In genomic region chr6:21742238-21742660, GRCh38 we compare ENCODE assay signal across 11 cellular contexts.
DNase-seq lines count a peak whose midpoint lies in the region; ATAC-seq, FAIRE-seq and TF ChIP-seq lines count a peak whose summit lies in the region.
"Had no signal": no experiment of that assay in that cellular context is flagged by ENCODE, and none has a peak within 500 bp of the region (broad histone marks: within the 10 kb centered on the region; RNA-seq: fewer than 3 reads in every experiment).

No MANE protein-coding gene starts in this region.

- no peak overlapping the region for H3K9ac ChIP-seq in GM23248
- peak overlapping the region; percentile 85 for H3K9ac ChIP-seq in endothelial cell of umbilical vein (replicated peaks; ENCODE audit: extremely low read depth, insufficient read depth, low read length)

- DNase-seq in GM23248 (peak; percentile 65), NCI-H69 (lab: John Stamatoyannopoulos, UW) (peak; percentile 93), endothelial cell of umbilical vein (ENCODE audit: low read depth, low spot score) (peak; percentile 89), nephron progenitor cell (no peak), MG63 (no peak)
- DNase-seq in activated CD4-positive, alpha-beta T cell treated with anti-CD3 and anti-CD28 coated beads, Interleukin-2, amount 50 U/mL, for 48 hours, result no peak
- DNase-seq: activated CD4-positive, alpha-beta T cell treated with anti-CD3 and anti-CD28 coated beads for 36 hours; stomach had no signal

- CTCF ChIA-PET in endothelial cell of umbilical vein (lab: Charles Lee), result interaction anchor here (0.5 to 3.2 kb wide), 11 partner anchors 10 to 1178 kb away, joined by 3 to 28 read pairs (median 4); no protein-coding TSS in a partner anchor

- H4K20me1 ChIP-seq in GM23248 (ENCODE audit: insufficient read depth) (no peaks in the 10 kb centered on the region), endothelial cell of umbilical vein (replicated peaks; ENCODE audit: control insufficient read depth, extremely low read depth, insufficient read depth, low read length) (no peaks in the 10 kb centered on the region)

- BruUV-seq in endothelial cell of umbilical vein (replicated peaks; lab: Mats Ljungman, UMichigan), result no TSS peak

- dilution Hi-C loops in endothelial cell of umbilical vein (cut with MboI; ENCODE audit: extremely low pct_ligation_motif_present, low sequenced_read_pairs), result no loop called here

- H2AFZ ChIP-seq in GM23248 (no peak overlapping the region), endothelial cell of umbilical vein (ENCODE audit: low read depth, low read length) (no peak overlapping the region)

- H3K9me2 ChIP-seq in GM23248 (ENCODE audit: insufficient read depth), result no peaks in the 10 kb centered on the region; the same call in 1 of the 2 replicates

- in situ Hi-C loops in GM23248 (cut with MboI), result no loop called here

- H3K9me3 Mint-ChIP-seq in nephron progenitor cell, result peaks cover 4% of the 10 kb centered on the region

- H3K36me3 Mint-ChIP-seq in nephron progenitor cell (ENCODE audit: low read depth), result peaks cover 38% of the 10 kb centered on the region
- H3K36me3 Mint-ChIP-seq: activated naive CD8-positive, alpha-beta T cell had no signal

- H3K9me1 ChIP-seq in endothelial cell of umbilical vein (replicated peaks; ENCODE audit: control insufficient read depth, extremely low read depth, insufficient read depth, low read length), result no peaks in the 10 kb centered on the region

- H3K4me3 ChIP-seq in GM23248 (no peak overlapping the region), endothelial cell of umbilical vein (replicated peaks in 1 of 3; ENCODE audit: insufficient read depth in 1 of 3, low read depth in 1 of 3, low read length in 3 of 3) (peak overlapping the region in 1 of 3 experiments; percentile 53), MG63 (no peak overlapping the region)
- H3K4me3 ChIP-seq: stomach had no signal

- H3K4me2 ChIP-seq in GM23248 (ENCODE audit: unreplicated experiment) (no peak overlapping the region), endothelial cell of umbilical vein (ENCODE audit: insufficient read depth, low read length) (peak overlapping the region; percentile 95)

- peak; percentile 71 for FAIRE-seq in endothelial cell of umbilical vein (lab: Jason Lieb, UNC)

- no peak for TF ChIP-seq POLR2A in endothelial cell of umbilical vein (IDR thresholded peaks at IDR 0.05; ENCODE audit: low read depth, low read length)

- H3K4me1 Mint-ChIP-seq in nephron progenitor cell, result peaks cover 66% of the 10 kb centered on the region
- H3K4me1 Mint-ChIP-seq: activated CD4-positive, alpha-beta T cell treated with anti-CD3 and anti-CD28 coated beads for 36 hours had no signal

- H3K27me3 Mint-ChIP-seq in nephron progenitor cell (ENCODE audit: low read depth, poor library complexity), result no peaks in the 10 kb centered on the region

- no peak for ATAC-seq in HG03108 (IDR thresholded peaks at IDR 0.05; ENCODE audit: unreplicated experiment)
- ATAC-seq in HG02884 (IDR thresholded peaks at IDR 0.05; ENCODE audit: unreplicated experiment), result no peak
- ATAC-seq: activated CD4-positive, alpha-beta T cell treated with anti-CD3 and anti-CD28 coated beads for 36 hours had no signal

- peak overlapping the region; percentile 17 for H3K4me3 Mint-ChIP-seq in nephron progenitor cell
- H3K4me3 Mint-ChIP-seq: activated CD4-positive, alpha-beta T cell treated with anti-CD3 and anti-CD28 coated beads for 36 hours; activated naive CD8-positive, alpha-beta T cell had no signal

- peaks cover 9% of the 10 kb centered on the region for H3K4me1 ChIP-seq in GM23248 (ENCODE audit: insufficient read depth)
- peaks cover 37% of the 10 kb centered on the region for H3K4me1 ChIP-seq in endothelial cell of umbilical vein (ENCODE audit: control insufficient read depth, extremely low read depth, insufficient read depth, low read length)

- no peaks in the 10 kb centered on the region for H3K36me3 ChIP-seq in GM23248 (ENCODE audit: low read depth)
- no peaks in the 10 kb centered on the region for H3K36me3 ChIP-seq in endothelial cell of umbilical vein (ENCODE audit: control insufficient read depth in 2 of 2, extremely low read depth in 1 of 2, insufficient read depth in 2 of 2, low read length in 2 of 2)
- H3K36me3 ChIP-seq in MG63, result no peaks in the 10 kb centered on the region
- H3K36me3 ChIP-seq: stomach had no signal

- H3K79me2 ChIP-seq in GM23248 (ENCODE audit: insufficient read depth), result no peaks in the 10 kb centered on the region
- peaks cover 31% of the 10 kb centered on the region for H3K79me2 ChIP-seq in endothelial cell of umbilical vein (ENCODE audit: control insufficient read depth, insufficient read depth, low read length)

- no peaks in the 10 kb centered on the region for H3K27me3 ChIP-seq in GM23248 (replicated peaks; ENCODE audit: insufficient read depth)
- H3K27me3 ChIP-seq in endothelial cell of umbilical vein (ENCODE audit: control insufficient read depth in 2 of 2, insufficient read depth in 2 of 2, low read length in 2 of 2), result no peaks in the 10 kb centered on the region
- H3K27me3 ChIP-seq in MG63, result no peaks in the 10 kb centered on the region
- H3K27me3 ChIP-seq: stomach had no signal

- TF ChIP-seq CTCF in endothelial cell of umbilical vein (IDR thresholded peaks at IDR 0.05; ENCODE audit: extremely low read depth in 1 of 2, insufficient read depth in 1 of 2, low read depth in 1 of 2, low read length in 2 of 2) (no peak), nephron progenitor cell (IDR thresholded peaks at IDR 0.05) (no peak)

- H3K9me3 ChIP-seq in GM23248 (ENCODE audit: low read depth) (no peaks in the 10 kb centered on the region), endothelial cell of umbilical vein (replicated peaks; ENCODE audit: control insufficient read depth, insufficient read depth, low read length) (no peaks in the 10 kb centered on the region), MG63 (no peaks in the 10 kb centered on the region)
- H3K9me3 ChIP-seq: stomach had no signal

- intact Hi-C loops in endothelial cell of umbilical vein (cut with micrococcal nuclease), result loop anchor here (1.0 to 10.0 kb wide), 6 partner anchors 26 to 1085 kb away; no protein-coding TSS in a partner anchor

- peaks cover 13% of the 10 kb centered on the region for H3F3A ChIP-seq in GM23248 (ENCODE audit: insufficient read depth)

- H3K27ac Mint-ChIP-seq in nephron progenitor cell, result peak overlapping the region; percentile 98
- H3K27ac Mint-ChIP-seq: activated CD4-positive, alpha-beta T cell treated with anti-CD3 and anti-CD28 coated beads for 36 hours; activated naive CD8-positive, alpha-beta T cell had no signal

- H3K27ac ChIP-seq in GM23248 (no peak overlapping the region), endothelial cell of umbilical vein (ENCODE audit: insufficient read depth, low read depth, low read length) (peak overlapping the region; percentile 95)

- POLR2A ChIA-PET in endothelial cell of umbilical vein (lab: Charles Lee), result interaction anchor here (1.1 to 2.9 kb wide), 2 partner anchors 148 to 149 kb away, joined by 5 to 11 read pairs; partner anchors contain the start of gene SOX4

- WGBS in GM23248 (ENCODE audit: low coverage in 1 of 2, low lambda C conversion rate in 2 of 2, missing lambda C conversion rate in 2 of 2), 2 experiments, result 72 to 73% methylated on average over 6 of the region's 6 CpGs

TF ChIP-seq in endothelial cell of umbilical vein, 7 proteins besides CTCF, POLR2A, EP300 and RAD21:
- no peak for TF ChIP-seq MYC (IDR thresholded peaks at IDR 0.05; ENCODE audit: low read depth, low read length)
- peak; percentile 12 for TF ChIP-seq GATA2 (IDR thresholded peaks at IDR 0.05; ENCODE audit: insufficient read depth, insufficient read length, low read depth, low read length)
- peak; percentile 62 for TF ChIP-seq JUN (IDR thresholded peaks at IDR 0.05; ENCODE audit: borderline replicate concordance, insufficient read depth, insufficient read length, low read depth)
- peak; percentile 79 for TF ChIP-seq FOS (IDR thresholded peaks at IDR 0.05; ENCODE audit: borderline replicate concordance, insufficient read depth, low read length)
- TF ChIP-seq MAX (IDR thresholded peaks at IDR 0.05; ENCODE audit: insufficient read depth, insufficient read length), result no peak
- TF ChIP-seq POLR2AphosphoS5 (IDR thresholded peaks at IDR 0.05; ENCODE audit: insufficient read depth, low read depth, low read length), result peak; percentile 54
- TF ChIP-seq EZH2 (IDR thresholded peaks at IDR 0.05; ENCODE audit: borderline replicate concordance, low read depth, low read length, severe bottlenecking), result no peak

Comparison
In these comparisons a context has a peak if more than half of its experiments do, and no peak if none do; other contexts are left out.
1. DNase-seq: peak in GM23248 (single experiment), NCI-H69 (single experiment) and endothelial cell of umbilical vein (single experiment); none in nephron progenitor cell (single experiment), MG63 (single experiment) and activated CD4-positive, alpha-beta T cell treated with anti-CD3 and anti-CD28 coated beads, Interleukin-2, amount 50 U/mL, for 48 hours (0 of 2).